ENCODE assay signal across 1 cellular context in the genomic region with DNA sequence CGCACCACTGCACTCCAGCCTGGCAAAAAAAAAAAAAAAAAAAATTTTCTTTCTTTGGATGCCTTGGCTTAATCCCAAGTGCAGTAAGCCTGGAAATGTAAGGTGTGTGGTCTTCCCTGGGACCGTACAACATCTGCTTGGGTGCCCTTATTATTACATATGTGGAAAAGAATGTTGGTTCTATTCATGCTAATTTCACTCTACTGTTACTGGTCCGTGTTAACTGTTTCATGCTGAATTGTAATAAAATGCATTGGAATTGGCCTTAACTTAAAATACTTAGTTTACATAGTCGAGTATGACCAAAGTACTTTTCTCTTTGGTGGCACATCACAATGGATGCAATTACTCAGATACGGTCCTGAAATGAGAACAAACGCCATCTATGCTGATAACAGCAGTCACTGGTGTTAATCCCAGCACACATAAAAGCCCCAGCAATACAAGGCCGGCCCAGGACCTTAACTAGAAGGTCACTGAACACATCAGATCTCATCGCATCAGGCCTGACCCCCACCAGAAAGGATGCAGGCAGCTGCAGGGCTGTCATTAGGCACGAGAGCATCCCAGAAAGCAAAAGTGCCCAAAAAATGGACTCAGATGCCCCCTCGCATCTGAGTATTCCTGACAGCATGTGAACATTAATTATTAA.
TF ChIP-seq lines count a peak whose summit lies in the region.

No MANE protein-coding gene starts in this region.

TF ChIP-seq in H1, 55 proteins besides CTCF, POLR2A, EP300 and RAD21:
- TF ChIP-seq RNF2 (IDR thresholded peaks at IDR 0.05; ENCODE audit: borderline replicate concordance, low read depth, low read length, missing control alignments, poor library complexity, severe bottlenecking) (no peak), SUZ12 (IDR thresholded peaks at IDR 0.05; ENCODE audit: low read length) (no peak), ATF2 (IDR thresholded peaks at IDR 0.05; ENCODE audit: low read length) (no peak), KDM4A (IDR thresholded peaks at IDR 0.05; ENCODE audit: low read depth, low read length, severe bottlenecking) (no peak), NANOG (IDR thresholded peaks at IDR 0.05; ENCODE audit: insufficient read depth, low read depth, low read length, poor library complexity, severe bottlenecking) (no peak), GABPA (IDR thresholded peaks at IDR 0.05; ENCODE audit: borderline replicate concordance, insufficient read depth, low read length) (no peak), EGR1 (IDR thresholded peaks at IDR 0.05; ENCODE audit: borderline replicate concordance, low read depth, low read length) (no peak), TEAD4 (IDR thresholded peaks at IDR 0.05; ENCODE audit: low read depth, low read length) (no peak), RXRA (IDR thresholded peaks at IDR 0.05; ENCODE audit: insufficient read depth, low read depth, low read length) (no peak), ASH2L (IDR thresholded peaks at IDR 0.05; ENCODE audit: low read length) (no peak), PHF8 (conservative IDR thresholded peaks at IDR 0.05; ENCODE audit: low read depth, low read length) (no peak), MAFK (IDR thresholded peaks at IDR 0.05; ENCODE audit: low read depth, low read length) (no peak)
- TF ChIP-seq, protein P1, sequence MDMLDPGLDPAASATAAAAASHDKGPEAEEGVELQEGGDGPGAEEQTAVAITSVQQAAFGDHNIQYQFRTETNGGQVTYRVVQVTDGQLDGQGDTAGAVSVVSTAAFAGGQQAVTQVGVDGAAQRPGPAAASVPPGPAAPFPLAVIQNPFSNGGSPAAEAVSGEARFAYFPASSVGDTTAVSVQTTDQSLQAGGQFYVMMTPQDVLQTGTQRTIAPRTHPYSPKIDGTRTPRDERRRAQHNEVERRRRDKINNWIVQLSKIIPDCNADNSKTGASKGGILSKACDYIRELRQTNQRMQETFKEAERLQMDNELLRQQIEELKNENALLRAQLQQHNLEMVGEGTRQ (IDR thresholded peaks at IDR 0.05; ENCODE audit: low read length): no peak
- TF ChIP-seq, protein P2, sequence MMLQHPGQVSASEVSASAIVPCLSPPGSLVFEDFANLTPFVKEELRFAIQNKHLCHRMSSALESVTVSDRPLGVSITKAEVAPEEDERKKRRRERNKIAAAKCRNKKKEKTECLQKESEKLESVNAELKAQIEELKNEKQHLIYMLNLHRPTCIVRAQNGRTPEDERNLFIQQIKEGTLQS (IDR thresholded peaks at IDR 0.05; ENCODE audit: insufficient read depth, low read depth, low read length): no peak
- TF ChIP-seq, protein P3, sequence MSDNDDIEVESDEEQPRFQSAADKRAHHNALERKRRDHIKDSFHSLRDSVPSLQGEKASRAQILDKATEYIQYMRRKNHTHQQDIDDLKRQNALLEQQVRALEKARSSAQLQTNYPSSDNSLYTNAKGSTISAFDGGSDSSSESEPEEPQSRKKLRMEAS (IDR thresholded peaks at IDR 0.05): no peak
